8 cellular contexts compared by ENCODE assay signal in the genomic region with DNA sequence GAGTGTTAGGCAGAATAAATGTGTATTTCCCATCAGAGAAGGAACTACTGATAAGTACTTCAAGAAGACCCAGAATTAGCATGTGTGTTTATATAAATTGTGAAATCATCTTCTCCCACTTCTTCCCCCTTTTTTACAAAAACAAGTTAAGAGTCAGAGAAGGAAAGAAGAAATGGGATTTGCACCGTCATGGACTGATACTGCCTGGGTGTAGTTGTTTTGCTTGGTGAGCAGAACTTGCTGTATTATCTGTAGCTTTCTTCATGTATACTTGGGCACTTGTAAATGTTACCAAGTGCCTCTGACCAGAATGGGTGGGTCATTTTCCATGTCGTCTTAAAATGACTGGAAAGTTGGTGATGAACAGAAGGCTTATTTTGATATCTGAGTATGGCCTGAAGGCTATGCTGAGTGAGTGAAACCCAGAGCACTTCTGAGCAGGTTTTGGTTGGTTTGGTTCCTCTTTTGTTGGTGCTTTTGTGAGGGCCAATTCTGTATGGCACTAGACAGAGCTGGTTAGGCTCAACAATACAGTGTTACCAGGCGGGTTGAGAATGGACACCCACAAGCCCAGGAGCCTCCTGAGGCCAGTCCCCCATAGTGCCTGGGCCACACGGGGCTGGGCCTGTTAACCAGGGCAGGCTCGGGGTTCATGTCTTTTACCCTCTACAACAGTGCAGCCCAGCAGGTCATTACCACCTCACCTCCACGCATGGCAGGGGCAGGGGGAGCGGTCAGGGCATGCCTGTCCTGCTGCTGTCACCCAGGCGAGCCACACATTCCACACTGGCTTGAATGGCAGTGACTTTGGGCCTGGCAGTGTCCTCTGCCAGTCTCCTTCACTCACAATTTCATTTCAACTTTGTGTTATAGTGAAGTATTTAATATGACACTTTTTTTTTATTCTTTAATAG.
DNase-seq lines count a peak whose midpoint lies in the region; ATAC-seq and TF ChIP-seq lines count a peak whose summit lies in the region.
"Had no signal": no experiment of that assay in that cellular context is flagged by ENCODE, and none has a peak within 500 bp of the region (broad histone marks: within the 10 kb centered on the region; RNA-seq: fewer than 3 reads in every experiment).

No MANE protein-coding gene starts in this region.

- H2AFZ ChIP-seq in mesenchymal stem cell (ENCODE audit: low read depth, low read length): no peak overlapping the region

- peak overlapping the region; percentile 87 to 95 for H3K18ac ChIP-seq in mesenchymal stem cell (ENCODE audit: low read depth in 1 of 2, low read length in 2 of 2)

- no peak overlapping the region for H3K4me3 Mint-ChIP-seq in progenitor cell of endocrine pancreas (ENCODE audit: low read depth)

- H3K4me2 ChIP-seq in mesenchymal stem cell (ENCODE audit: low read length, poor library complexity, severe bottlenecking): no peak overlapping the region

- H3K9me3 ChIP-seq in mesenchymal stem cell (ENCODE audit: control insufficient read depth, low read length): no peaks in the 10 kb centered on the region
- H3K9me3 ChIP-seq: SJSA1 had no signal

- H3K27me3 Mint-ChIP-seq in progenitor cell of endocrine pancreas: no peaks in the 10 kb centered on the region

- no peak overlapping the region for H2BK120ac ChIP-seq in mesenchymal stem cell (ENCODE audit: low read depth, low read length)

- peaks cover 33% of the 10 kb centered on the region for H3K4me1 Mint-ChIP-seq in progenitor cell of endocrine pancreas (ENCODE audit: low read depth)

- peak overlapping the region; percentile 87 for H2BK15ac ChIP-seq in mesenchymal stem cell (ENCODE audit: low read depth, poor library complexity, severe bottlenecking)

- H3K4me1 ChIP-seq in mesenchymal stem cell (ENCODE audit: control insufficient read depth, insufficient read depth, low read depth, low read length): peaks cover 35% of the 10 kb centered on the region

- peak overlapping the region in 1 of 2 experiments; percentile 87 for H3K23ac ChIP-seq in mesenchymal stem cell (ENCODE audit: low read length in 2 of 2)

- H3K36me3 Mint-ChIP-seq in progenitor cell of endocrine pancreas (ENCODE audit: insufficient read depth): no peaks in the 10 kb centered on the region

- H3K9ac ChIP-seq in mesenchymal stem cell (ENCODE audit: low read length): peak overlapping the region; percentile 22

- no peak overlapping the region for H2BK5ac ChIP-seq in mesenchymal stem cell (ENCODE audit: low read depth, low read length, poor library complexity, severe bottlenecking)

- H2AK5ac ChIP-seq in mesenchymal stem cell (ENCODE audit: low read length, severe bottlenecking): no peak overlapping the region

- peaks cover 3% of the 10 kb centered on the region for H3K9me3 Mint-ChIP-seq in progenitor cell of endocrine pancreas (ENCODE audit: low read depth)

- H3K27ac Mint-ChIP-seq in progenitor cell of endocrine pancreas: no peak overlapping the region

- no peaks in the 10 kb centered on the region for H3K27me3 ChIP-seq in mesenchymal stem cell (ENCODE audit: control insufficient read depth in 1 of 2, insufficient read depth in 1 of 2, low read length in 2 of 2)
- no peaks in the 10 kb centered on the region for H3K27me3 ChIP-seq in brain microvascular endothelial cell (replicated peaks)
- H3K27me3 ChIP-seq: SJSA1 had no signal

- H2BK12ac ChIP-seq in mesenchymal stem cell (ENCODE audit: low read length in 2 of 2): peak overlapping the region; percentile 42 to 93

- peak; percentile 26 for DNase-seq in UCSD-AML1 (lab: John Stamatoyannopoulos, UW; ENCODE audit: unreplicated experiment)
- DNase-seq in mesenchymal stem cell: peak; percentile 47
- no peak for DNase-seq in brain microvascular endothelial cell
- DNase-seq in progenitor cell of endocrine pancreas (ENCODE audit: low spot score, unreplicated experiment): no peak
- no peak for DNase-seq in NCI-H1092 treated with DMSO at 0.1 percent for 48 hours (lab: John Stamatoyannopoulos, UW)

- whole genome bisulfite sequencing in mesenchymal stem cell: 90% methylated on average over 8 of the region's 8 CpGs

- peak overlapping the region; percentile 59 for H4K8ac ChIP-seq in mesenchymal stem cell (ENCODE audit: low read length)

- ATAC-seq in GM19328 (IDR thresholded peaks at IDR 0.05; ENCODE audit: unreplicated experiment) (peak; percentile 96), HG03064 (IDR thresholded peaks at IDR 0.05; ENCODE audit: low read depth, unreplicated experiment) (peak; percentile 90)

- H4K91ac ChIP-seq in mesenchymal stem cell (ENCODE audit: low read length): peak overlapping the region; percentile 96

- H3K27ac ChIP-seq in mesenchymal stem cell (ENCODE audit: low read length, poor library complexity, severe bottlenecking) (no peak overlapping the region), brain microvascular endothelial cell (no peak overlapping the region)
- H3K27ac ChIP-seq: SJSA1 had no signal

- H3K4me3 ChIP-seq in mesenchymal stem cell (ENCODE audit: insufficient read depth in 1 of 2, low read depth in 1 of 2, low read length in 2 of 2): no peak overlapping the region
- no peak overlapping the region for H3K4me3 ChIP-seq in brain microvascular endothelial cell (ENCODE audit: low read depth, low read length)
- H3K4me3 ChIP-seq: SJSA1 had no signal

- H3K79me1 ChIP-seq in mesenchymal stem cell (replicated peaks; ENCODE audit: low read length, poor library complexity, severe bottlenecking): peaks cover 46% of the 10 kb centered on the region

- in situ Hi-C loops in brain microvascular endothelial cell (cut with HindIII; ENCODE audit: low pct_ligation_motif_present, low sequenced_read_pairs): no loop called here

- peak overlapping the region in 1 of 2 experiments; percentile 40 for H3K4ac ChIP-seq in mesenchymal stem cell (ENCODE audit: low read depth in 1 of 2, low read length in 2 of 2)

- no peak for TF ChIP-seq CTCF in brain microvascular endothelial cell (IDR thresholded peaks at IDR 0.05; ENCODE audit: low read depth, low read length, missing control alignments)
- TF ChIP-seq CTCF in progenitor cell of endocrine pancreas (IDR thresholded peaks at IDR 0.05; ENCODE audit: unreplicated experiment): no peak

- H3K14ac ChIP-seq in mesenchymal stem cell (ENCODE audit: low read length in 2 of 2): peak overlapping the region in 1 of 2 experiments; percentile 97

- H3K36me3 ChIP-seq in mesenchymal stem cell (ENCODE audit: control insufficient read depth in 1 of 2, insufficient read depth in 2 of 2, low read depth in 1 of 2, low read length in 2 of 2) (peaks cover 0 to 7% of the 10 kb centered on the region in 2 experiments), brain microvascular endothelial cell (replicated peaks) (no peaks in the 10 kb centered on the region)
- H3K36me3 ChIP-seq: SJSA1 had no signal

Comparison
In these comparisons a context has a peak if more than half of its experiments do, and no peak if none do; other contexts are left out.
1. DNase-seq: peak in UCSD-AML1 (single experiment) and mesenchymal stem cell (single experiment); none in brain microvascular endothelial cell (single experiment), progenitor cell of endocrine pancreas (single experiment) and NCI-H1092 treated with DMSO at 0.1 percent for 48 hours (single experiment).